In the genomic region with DNA sequence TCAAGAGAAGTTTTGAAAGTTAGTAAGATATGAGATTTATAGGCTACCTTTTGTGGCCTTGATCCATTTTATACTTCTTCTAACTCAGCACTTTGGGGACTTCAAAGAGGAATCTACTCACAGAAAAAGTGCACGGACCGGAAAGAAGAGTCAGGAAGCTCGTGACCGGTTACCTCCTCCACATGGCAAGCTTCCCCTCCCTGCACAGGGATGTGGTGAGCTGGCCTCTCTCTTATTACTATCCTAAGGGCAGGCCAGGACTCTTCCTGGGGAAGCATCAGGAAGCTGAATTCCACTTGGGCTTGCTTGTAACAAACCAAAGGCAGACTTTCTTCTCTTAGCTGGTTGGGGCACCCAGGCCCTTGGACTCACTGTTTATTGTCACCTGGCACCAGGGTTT, we compare ENCODE assay signal across 19 cellular contexts.
"Had no signal": no experiment of that assay in that cellular context is flagged by ENCODE, and none has a peak within 500 bp of the region (broad histone marks: within the 10 kb centered on the region; RNA-seq: fewer than 3 reads in every experiment).

No MANE protein-coding gene starts in this region.

- H3K36me3 Mint-ChIP-seq: activated CD8-positive, alpha-beta memory T cell treated with anti-CD3 and anti-CD28 coated beads, Interleukin-2, amount 10 ng/mL, durations not matched to agents 7 days and 5 days; activated naive CD8-positive, alpha-beta T cell; naive B cell; stimulated activated effector memory CD8-positive, alpha-beta T cell treated with anti-CD3 and anti-CD28 coated beads, Interleukin-12 subunit alpha, Interleukin-12 subunit beta, amount 100 ng/mL, for 72 hours had no signal

- H3K27me3 ChIP-seq: brain microvascular endothelial cell, dorsolateral prefrontal cortex, esophagus muscularis mucosa, heart left ventricle, neutrophil, right atrium auricular region, tibial artery had no signal

- H3K4me3 Mint-ChIP-seq: activated CD8-positive, alpha-beta memory T cell treated with anti-CD3 and anti-CD28 coated beads, Interleukin-2, amount 10 ng/mL, durations not matched to agents 7 days and 5 days; activated naive CD8-positive, alpha-beta T cell; activated T-cell treated with anti-CD3 and anti-CD28 coated beads, Interleukin-2, amount 50 U/mL, for 4 hours; naive B cell; stimulated activated effector memory CD8-positive, alpha-beta T cell treated with anti-CD3 and anti-CD28 coated beads, Interleukin-12 subunit alpha, Interleukin-12 subunit beta, amount 100 ng/mL, for 72 hours; T-helper 2 cell treated with Interferon-gamma antibody and Interleukin-4, amounts not matched to agents 5 μg/mL and 100 μg/mL, for 36 hours had no signal

- H3K27ac ChIP-seq: brain microvascular endothelial cell, dorsolateral prefrontal cortex, esophagus muscularis mucosa, heart left ventricle, neutrophil, right atrium auricular region, tibial artery had no signal

- H3K4me2 ChIP-seq: smooth muscle cell had no signal

- DNase-seq: activated CD4-positive, alpha-beta T cell treated with anti-CD3 and anti-CD28 coated beads, Interleukin-2, amount 50 U/mL, for 48 hours; activated CD8-positive, alpha-beta memory T cell treated with anti-CD3 and anti-CD28 coated beads, Interleukin-2, amount 10 ng/mL, durations not matched to agents 7 days and 5 days; activated effector memory CD4-positive, alpha-beta T cell treated with anti-CD3 and anti-CD28 coated beads, Interleukin-2, amount 50 U/mL, for 16 hours; activated T-cell treated with anti-CD3 and anti-CD28 coated beads, Interleukin-2, amount 50 U/mL, for 4 hours; brain microvascular endothelial cell; dorsolateral prefrontal cortex; heart left ventricle; midbrain; naive B cell; posterior cingulate gyrus; tibial artery had no signal

- H3K4me1 ChIP-seq: esophagus muscularis mucosa, heart left ventricle, right atrium auricular region, tibial artery had no signal

- H3K4me3 ChIP-seq: dorsolateral prefrontal cortex, esophagus muscularis mucosa, heart left ventricle, right atrium auricular region, smooth muscle cell, tibial artery had no signal

- H3K27me3 Mint-ChIP-seq: activated CD8-positive, alpha-beta memory T cell treated with anti-CD3 and anti-CD28 coated beads, Interleukin-2, amount 10 ng/mL, durations not matched to agents 7 days and 5 days; activated naive CD8-positive, alpha-beta T cell had no signal

- H3K36me3 ChIP-seq: brain microvascular endothelial cell, esophagus muscularis mucosa, heart left ventricle, neutrophil, right atrium auricular region, tibial artery had no signal

- H3K9me3 ChIP-seq: esophagus muscularis mucosa, heart left ventricle, neutrophil, right atrium auricular region, tibial artery had no signal

- H3K27ac Mint-ChIP-seq: activated CD8-positive, alpha-beta memory T cell treated with anti-CD3 and anti-CD28 coated beads, Interleukin-2, amount 10 ng/mL, durations not matched to agents 7 days and 5 days; activated naive CD8-positive, alpha-beta T cell; naive B cell; stimulated activated effector memory CD8-positive, alpha-beta T cell treated with anti-CD3 and anti-CD28 coated beads, Interleukin-12 subunit alpha, Interleukin-12 subunit beta, amount 100 ng/mL, for 72 hours; T-helper 2 cell treated with Interferon-gamma antibody and Interleukin-4, amounts not matched to agents 5 μg/mL and 100 μg/mL, for 36 hours had no signal

- ATAC-seq: activated CD4-positive, CD25-positive, alpha-beta regulatory T cell treated with anti-CD3 and anti-CD28 coated beads, Interleukin-2, amount 50 U/mL, for 24 hours; activated CD8-positive, alpha-beta memory T cell treated with anti-CD3 and anti-CD28 coated beads, Interleukin-2, amount 10 ng/mL, durations not matched to agents 7 days and 5 days; activated T-cell treated with anti-CD3 and anti-CD28 coated beads, Interleukin-2, amount 50 U/mL, for 4 hours; stimulated activated effector memory CD8-positive, alpha-beta T cell treated with anti-CD3 and anti-CD28 coated beads, Interleukin-12 subunit alpha, Interleukin-12 subunit beta, amount 100 ng/mL, for 72 hours had no signal

- H3K9me3 Mint-ChIP-seq: activated T-cell treated with anti-CD3 and anti-CD28 coated beads, Interleukin-2, amount 50 U/mL, for 4 hours; naive B cell; stimulated activated effector memory CD8-positive, alpha-beta T cell treated with anti-CD3 and anti-CD28 coated beads, Interleukin-12 subunit alpha, Interleukin-12 subunit beta, amount 100 ng/mL, for 72 hours; T-helper 2 cell treated with Interferon-gamma antibody and Interleukin-4, amounts not matched to agents 5 μg/mL and 100 μg/mL, for 36 hours had no signal

- H3K4me1 Mint-ChIP-seq: activated CD8-positive, alpha-beta memory T cell treated with anti-CD3 and anti-CD28 coated beads, Interleukin-2, amount 10 ng/mL, durations not matched to agents 7 days and 5 days; naive B cell; stimulated activated effector memory CD8-positive, alpha-beta T cell treated with anti-CD3 and anti-CD28 coated beads, Interleukin-12 subunit alpha, Interleukin-12 subunit beta, amount 100 ng/mL, for 72 hours had no signal
